In the genomic region with DNA sequence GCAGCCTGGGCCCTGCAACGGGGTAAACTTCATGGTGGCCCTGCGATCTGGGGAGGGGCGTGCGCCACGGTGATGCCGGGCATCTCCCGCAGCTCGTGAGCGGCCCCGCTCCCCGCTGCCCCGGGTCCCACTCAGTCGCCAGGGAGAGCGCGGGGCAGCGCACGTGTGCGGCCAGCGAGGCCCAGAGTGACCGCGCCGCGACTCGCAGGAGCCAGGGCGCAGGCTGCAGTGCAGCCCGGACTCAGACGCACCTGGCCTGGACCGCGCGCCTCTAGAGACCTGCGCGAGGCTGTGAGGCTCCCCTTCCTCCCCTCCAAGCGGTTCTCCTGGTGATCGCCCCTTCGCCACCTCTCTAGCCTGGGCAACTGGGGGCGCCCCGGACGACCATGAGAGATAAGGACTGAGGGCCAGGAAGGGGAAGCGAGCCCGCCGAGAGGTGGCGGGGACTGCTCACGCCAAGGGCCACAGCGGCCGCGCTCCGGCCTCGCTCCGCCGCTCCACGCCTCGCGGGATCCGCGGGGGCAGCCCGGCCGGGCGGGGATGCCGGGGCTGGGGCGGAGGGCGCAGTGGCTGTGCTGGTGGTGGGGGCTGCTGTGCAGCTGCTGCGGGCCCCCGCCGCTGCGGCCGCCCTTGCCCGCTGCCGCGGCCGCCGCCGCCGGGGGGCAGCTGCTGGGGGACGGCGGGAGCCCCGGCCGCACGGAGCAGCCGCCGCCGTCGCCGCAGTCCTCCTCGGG, we compare ENCODE assay signal across 1 cellular context.
TF ChIP-seq lines count a peak whose summit lies in the region.

No MANE protein-coding gene starts in this region.

TF ChIP-seq in HepG2, 621 proteins besides CTCF, POLR2A, EP300 and RAD21 (continued from another document):
- TF ChIP-seq, protein P1, sequence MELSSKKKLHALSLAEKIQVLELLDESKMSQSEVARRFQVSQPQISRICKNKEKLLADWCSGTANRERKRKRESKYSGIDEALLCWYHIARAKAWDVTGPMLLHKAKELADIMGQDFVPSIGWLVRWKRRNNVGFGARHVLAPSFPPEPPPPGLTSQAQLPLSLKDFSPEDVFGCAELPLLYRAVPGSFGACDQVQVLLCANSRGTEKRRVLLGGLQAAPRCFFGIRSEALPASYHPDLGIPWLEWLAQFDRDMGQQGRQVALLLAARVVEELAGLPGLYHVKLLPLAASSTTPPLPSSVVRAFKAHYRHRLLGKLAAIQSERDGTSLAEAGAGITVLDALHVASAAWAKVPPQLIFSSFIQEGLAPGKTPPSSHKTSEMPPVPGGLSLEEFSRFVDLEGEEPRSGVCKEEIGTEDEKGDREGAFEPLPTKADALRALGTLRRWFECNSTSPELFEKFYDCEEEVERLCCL (CRISPR knock-in tag; IDR thresholded peaks at IDR 0.05; ENCODE audit: borderline replicate concordance): no peak
- TF ChIP-seq ELF4 (CRISPR knock-in tag; IDR thresholded peaks at IDR 0.05; ENCODE audit: borderline replicate concordance): no peak
- TF ChIP-seq ZNF510 (CRISPR knock-in tag; IDR thresholded peaks at IDR 0.05; ENCODE audit: low read depth): no peak
- no peak for TF ChIP-seq IKZF5 (CRISPR knock-in tag; IDR thresholded peaks at IDR 0.05)
- no peak for TF ChIP-seq TAF1 (CRISPR knock-in tag; IDR thresholded peaks at IDR 0.05)
- TF ChIP-seq CREB1 (IDR thresholded peaks at IDR 0.05): no peak
- TF ChIP-seq CREB1 (CRISPR knock-in tag; IDR thresholded peaks at IDR 0.05): no peak
- no peak for TF ChIP-seq ZNF550 (CRISPR knock-in tag; IDR thresholded peaks at IDR 0.05; ENCODE audit: borderline replicate concordance)
- peak; percentile 50; the same call in 1 of the 2 replicates for TF ChIP-seq ZNF776 (CRISPR knock-in tag; IDR thresholded peaks at IDR 0.05)
- TF ChIP-seq, protein P2, sequence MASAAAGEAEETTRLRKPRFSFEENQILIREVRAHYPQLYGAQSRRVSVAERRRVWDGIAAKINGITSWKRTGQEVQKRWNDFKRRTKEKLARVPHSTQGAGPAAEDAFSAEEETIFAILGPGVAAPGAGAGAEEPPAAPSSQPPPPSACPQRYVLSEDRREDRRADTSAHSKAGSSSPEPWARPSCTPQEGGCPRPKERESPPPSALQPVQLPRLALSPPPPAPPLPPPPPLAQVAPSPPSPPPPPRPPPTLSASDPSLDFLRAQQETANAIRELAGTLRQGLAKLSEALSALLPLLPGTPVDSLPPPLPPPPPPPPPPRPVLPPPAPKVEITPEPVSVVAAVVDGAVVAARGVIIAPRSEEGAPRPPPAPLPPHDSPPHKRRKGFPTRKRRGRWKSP (CRISPR knock-in tag; IDR thresholded peaks at IDR 0.05): peak; percentile 51; the same call in 1 of the 2 replicates
- no peak for TF ChIP-seq ZNF496 (CRISPR knock-in tag; IDR thresholded peaks at IDR 0.05; ENCODE audit: insufficient replicate concordance)
- no peak for TF ChIP-seq HCFC1 (IDR thresholded peaks at IDR 0.05; ENCODE audit: low read depth, low read length)
- TF ChIP-seq ZNF205 (CRISPR knock-in tag; IDR thresholded peaks at IDR 0.05): no peak
- no peak for TF ChIP-seq ZNF142 (CRISPR knock-in tag; IDR thresholded peaks at IDR 0.05)
- peak; percentile 47; the same call in 1 of the 2 replicates for TF ChIP-seq ZNF253 (CRISPR knock-in tag; IDR thresholded peaks at IDR 0.05; ENCODE audit: borderline replicate concordance)
- no peak for TF ChIP-seq FUBP1 (CRISPR knock-in tag; IDR thresholded peaks at IDR 0.05; ENCODE audit: borderline replicate concordance)
- TF ChIP-seq NRL (CRISPR knock-in tag; IDR thresholded peaks at IDR 0.05; ENCODE audit: borderline replicate concordance): 0 out of 2 replicates have a peak, but pooled peaks have one; percentile 78
- no peak for TF ChIP-seq ZNF282 (IDR thresholded peaks at IDR 0.05; ENCODE audit: partially characterized antibody)
- TF ChIP-seq KDM5A (IDR thresholded peaks at IDR 0.05; ENCODE audit: borderline replicate concordance, low read length): no peak
- no peak for TF ChIP-seq FOXK2 (IDR thresholded peaks at IDR 0.05)
- no peak for TF ChIP-seq FOXA1 (IDR thresholded peaks at IDR 0.05)
- no peak for TF ChIP-seq FOXA1 (CRISPR knock-in tag; IDR thresholded peaks at IDR 0.05)
- TF ChIP-seq ZUFSP (CRISPR knock-in tag; IDR thresholded peaks at IDR 0.05; ENCODE audit: borderline replicate concordance): no peak
- TF ChIP-seq SOX5 (CRISPR knock-in tag; IDR thresholded peaks at IDR 0.05; ENCODE audit: borderline replicate concordance): no peak
- TF ChIP-seq ZNF768 (CRISPR knock-in tag; IDR thresholded peaks at IDR 0.05): no peak; the same call in 1 of the 2 replicates
- no peak for TF ChIP-seq ZNF607 (CRISPR knock-in tag; IDR thresholded peaks at IDR 0.05; ENCODE audit: borderline replicate concordance)
- TF ChIP-seq MAX (IDR thresholded peaks at IDR 0.05): no peak
- TF ChIP-seq SIX4 (CRISPR knock-in tag; IDR thresholded peaks at IDR 0.05): no peak
- no peak for TF ChIP-seq GATA4 (IDR thresholded peaks at IDR 0.05; ENCODE audit: borderline replicate concordance, low read depth)
- TF ChIP-seq DNMT3B (CRISPR knock-in tag; conservative IDR thresholded peaks at IDR 0.05): no peak
- TF ChIP-seq SOX6 (IDR thresholded peaks at IDR 0.05): no peak
- no peak for TF ChIP-seq SOX6 (CRISPR knock-in tag; IDR thresholded peaks at IDR 0.05)
- no peak for TF ChIP-seq KDM5B (CRISPR knock-in tag; IDR thresholded peaks at IDR 0.05; ENCODE audit: borderline replicate concordance)
- TF ChIP-seq RAD51 (IDR thresholded peaks at IDR 0.05; ENCODE audit: borderline replicate concordance): no peak
- TF ChIP-seq ZNF710 (CRISPR knock-in tag; IDR thresholded peaks at IDR 0.05; ENCODE audit: borderline replicate concordance): no peak
- TF ChIP-seq SRY (CRISPR knock-in tag; IDR thresholded peaks at IDR 0.05): no peak
- TF ChIP-seq ZNF256 (CRISPR knock-in tag; conservative IDR thresholded peaks at IDR 0.05): no peak
- no peak for TF ChIP-seq SMC3 (IDR thresholded peaks at IDR 0.05; ENCODE audit: low read length)
- no peak for TF ChIP-seq SCMH1 (CRISPR knock-in tag; IDR thresholded peaks at IDR 0.05; ENCODE audit: borderline replicate concordance)
- no peak for TF ChIP-seq FOXK1 (CRISPR knock-in tag; IDR thresholded peaks at IDR 0.05; ENCODE audit: borderline replicate concordance, low read depth)
